Comparison of ENCODE assay signal across 18 cellular contexts in the genomic region with DNA sequence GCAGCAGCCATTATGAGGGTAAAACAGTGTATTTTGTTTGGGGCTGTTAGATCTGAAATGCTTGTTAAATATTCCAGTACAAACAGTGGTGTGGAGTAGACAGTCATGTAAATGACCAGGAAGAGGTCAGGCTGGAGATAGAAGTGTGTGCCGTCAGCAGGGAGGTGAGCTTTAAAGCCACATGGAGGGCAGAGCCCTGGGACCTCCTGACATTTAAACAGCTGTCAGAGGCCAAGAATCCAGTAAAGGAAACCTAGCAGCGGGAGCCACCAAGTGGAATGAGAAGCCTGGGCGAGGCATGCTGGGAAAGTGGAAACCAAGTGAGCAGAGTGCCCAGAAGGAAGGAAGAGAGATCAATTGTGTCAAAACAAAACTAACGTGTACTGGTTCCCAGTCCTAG. TPM values are rescaled to one million over a fixed set of nuclear protein-coding genes. Genes with fewer than 3 reads are reported as not detected.
DNase-seq lines count a peak whose midpoint lies in the region; ATAC-seq, FAIRE-seq and TF ChIP-seq lines count a peak whose summit lies in the region.
"Had no signal": no experiment of that assay in that cellular context is flagged by ENCODE, and none has a peak within 500 bp of the region (broad histone marks: within the 10 kb centered on the region; RNA-seq: fewer than 3 reads in every experiment).

No MANE protein-coding gene starts in this region.

- TF ChIP-seq RAD21 in K562 (CRISPR knock-in tag; conservative IDR thresholded peaks at IDR 0.05 in 1 of 2, IDR thresholded peaks at IDR 0.05 in 1 of 2), result no peak

- no peak overlapping the region for H3K4me3 Mint-ChIP-seq in nephron progenitor cell
- H3K4me3 Mint-ChIP-seq: CD14-positive monocyte; CD8-positive, alpha-beta T cell; IgD-negative memory B cell had no signal

- H3K4me1 Mint-ChIP-seq in nephron progenitor cell, result peaks cover 8% of the 10 kb centered on the region
- H3K4me1 Mint-ChIP-seq: IgD-negative memory B cell had no signal

- no peak for FAIRE-seq in K562 (lab: Jason Lieb, UNC)
- FAIRE-seq: A204.1, D721Med, H54 had no signal

- H3K9me3 ChIP-seq in K562 (replicated peaks; ENCODE audit: control insufficient read depth, insufficient read depth, low read depth, low read length), result no peaks in the 10 kb centered on the region
- H3K9me3 ChIP-seq: BE2C had no signal

- peak; percentile 25; the same call in 1 of the 3 replicates for ATAC-seq in K562
- ATAC-seq: CD8-positive, alpha-beta T cell had no signal

- no peak overlapping the region for H3K4me3 ChIP-seq in K562
- H3K4me3 ChIP-seq: GM23248 had no signal

- intact Hi-C loops in K562 (cut with micrococcal nuclease), result no loop called here

- H3K9ac ChIP-seq in K562 (ENCODE audit: insufficient read depth in 1 of 2, low read depth in 2 of 2, low read length in 2 of 2), result no peak overlapping the region
- H3K9ac ChIP-seq: GM23248 had no signal

- H3K27ac ChIP-seq in C4-2B (peak overlapping the region; percentile 7; the same call in 1 of the 2 replicates), K562 (ENCODE audit: extremely low read depth, low read depth, low read length) (no peak overlapping the region)
- H3K27ac ChIP-seq: GM23248 had no signal

- H3K27me3 Mint-ChIP-seq in nephron progenitor cell (ENCODE audit: low read depth, poor library complexity), result peaks cover 3% of the 10 kb centered on the region
- H3K27me3 Mint-ChIP-seq: IgD-negative memory B cell had no signal

- no peaks in the 10 kb centered on the region; a peak in 1 of 5 replicates for H3K4me1 ChIP-seq in K562 (replicated peaks in 1 of 2; ENCODE audit: control insufficient read depth in 2 of 2, insufficient read depth in 2 of 2, low read length in 2 of 2)
- H3K4me1 ChIP-seq: BE2C had no signal

- TF ChIP-seq POLR2A in K562 (conservative IDR thresholded peaks at IDR 0.05), result no peak

- BruUV-seq in K562 (replicated peaks; lab: Mats Ljungman, UMichigan), result no TSS peak

- peak; percentile 45 for DNase-seq in LHCN-M2 (ENCODE audit: low read depth)
- no peak for DNase-seq in K562 (ENCODE audit: extremely low read depth in 1 of 4, low spot score in 3 of 4)
- no peak for DNase-seq in nephron progenitor cell
- DNase-seq in AML-193 (lab: John Stamatoyannopoulos, UW), result no peak
- DNase-seq in activated CD4-positive, alpha-beta T cell treated with anti-CD3 and anti-CD28 coated beads for 4 hours, result no peak
- no peak for DNase-seq in NCI-H526 treated with DMSO at 0.1 percent for 48 hours (lab: John Stamatoyannopoulos, UW)
- DNase-seq: BE2C; CD8-positive, alpha-beta T cell; COR-L47; DMS53; GF-D8; GM23248 had no signal

- H2AFZ ChIP-seq in K562 (ENCODE audit: low read depth, low read length), result peak overlapping the region; percentile 49
- H2AFZ ChIP-seq: GM23248 had no signal

- no peak for TF ChIP-seq CTCF in C4-2B (conservative IDR thresholded peaks at IDR 0.05)
- no peak for TF ChIP-seq CTCF in K562 (IDR thresholded peaks at IDR 0.05 in 2 of 3, conservative IDR thresholded peaks at IDR 0.05 in 1 of 3; ENCODE audit: insufficient read depth in 2 of 3, low read depth in 1 of 3, low read length in 3 of 3)
- TF ChIP-seq CTCF in nephron progenitor cell (IDR thresholded peaks at IDR 0.05), result no peak

- 16% methylated on average over 4 of the region's 4 CpGs for WGBS in K562 (ENCODE audit: insufficient coverage, low coverage, missing lambda C conversion rate)

- CTCF ChIA-PET in K562 (lab: Yijun Ruan, JAX; ENCODE audit: low intra/inter-chr PET ratio), result no interaction called here

- in situ Hi-C loops in K562 (cut with MboI), result no loop called here

- H3K27ac Mint-ChIP-seq in nephron progenitor cell, result peak overlapping the region; percentile 43
- H3K27ac Mint-ChIP-seq: CD8-positive, alpha-beta T cell had no signal

- H3K79me2 ChIP-seq in K562 (ENCODE audit: control insufficient read depth, insufficient read depth, low read length), result no peaks in the 10 kb centered on the region

- H3K27me3 ChIP-seq in K562 (ENCODE audit: control insufficient read depth in 2 of 2, insufficient read depth in 2 of 2, low read length in 2 of 2), result peaks cover 10 to 15% of the 10 kb centered on the region in 2 experiments; a peak in 4 of 5 replicates

- H3K9me1 ChIP-seq in K562 (ENCODE audit: control insufficient read depth, insufficient read depth, low read length), result no peaks in the 10 kb centered on the region

- no peak for TF ChIP-seq EP300 in K562 (IDR thresholded peaks at IDR 0.05; ENCODE audit: low read length)

- no peaks in the 10 kb centered on the region for H3K36me3 ChIP-seq in K562 (ENCODE audit: control insufficient read depth, insufficient read depth, low read length)
- H3K36me3 ChIP-seq: BE2C had no signal

- no peaks in the 10 kb centered on the region for H3K9me3 Mint-ChIP-seq in nephron progenitor cell
- H3K9me3 Mint-ChIP-seq: CD14-positive monocyte; CD8-positive, alpha-beta T cell; IgD-negative memory B cell had no signal

- H4K20me1 ChIP-seq in K562 (replicated peaks; ENCODE audit: control insufficient read depth, insufficient read depth, low read length), result no peaks in the 10 kb centered on the region

- H3K4me2 ChIP-seq in K562 (ENCODE audit: insufficient read depth, low read length), result no peak overlapping the region; the same call in 1 of the 2 replicates

- H3K36me3 Mint-ChIP-seq in nephron progenitor cell (ENCODE audit: low read depth), result no peaks in the 10 kb centered on the region
- H3K36me3 Mint-ChIP-seq: CD14-positive monocyte, IgD-negative memory B cell had no signal

- POLR2A ChIA-PET in K562 (lab: Yijun Ruan, JAX), result interaction anchor here (0.6 kb wide), 1 partner anchor 590 kb away, joined by 3 read pairs; no protein-coding TSS in a partner anchor

TF ChIP-seq in K562, 482 proteins besides CTCF, POLR2A, EP300 and RAD21:
- TF ChIP-seq ZNF282 (CRISPR knock-in tag; IDR thresholded peaks at IDR 0.05), result no peak
- TF ChIP-seq ZNF589 (CRISPR knock-in tag; IDR thresholded peaks at IDR 0.05; ENCODE audit: low read depth), result 0 out of 2 replicates have a peak, but pooled peaks have one; percentile 53

RNA-seq across cellular contexts. Expression of gene C17orf67, which starts 26.8 kb away (rescaled TPM):
- total RNA-seq in LHCN-M2 (2014; rRNA removed) (0.06 and 0.69 TPM in 2 replicates), K562 (2014; rRNA removed) (0.59 and 1.1 TPM in 2 replicates), K562 (2014; rRNA removed; fragmentation: Illumina TruSeq; extraction: Trizol) (0.62 and 0.64 TPM in 2 replicates), K562 (2015; rRNA removed; fragmentation: Illumina TruSeq; extraction: Trizol) (0.75 and 0.98 TPM in 2 replicates), K562 (2021) (1.6 and 1.7 TPM in 2 replicates)
- 1.1 TPM for polyA plus RNA-seq in LHCN-M2 (2012)
- total RNA-seq in K562 (2011; cell fraction: chromatin; rRNA removed; ENCODE audit: low replicate concordance), result 0.37 TPM in 1 of 2 replicates, not detected in the other
- 0.79 and 0.83 TPM in 2 replicates for total RNA-seq in K562 (2011; cell fraction: nucleolus; rRNA removed)
- 0.59 and 0.69 TPM in 2 replicates for total RNA-seq in K562 (2011; cell fraction: nucleoplasm; rRNA removed)
- polyA plus RNA-seq in K562 (2011; rRNA removed) (0.22 and 0.38 TPM in 2 replicates), K562 (2014; fragmentation: Illumina TruSeq; extraction: Trizol) (0.24 and 0.27 TPM in 2 replicates), K562 (2014; fragmentation: Nextera tagmentation; extraction: Ambion mirVana) (under 1 TPM; 0.07 to 0.08 TPM), K562 (2014; rRNA removed) (0.42 and 0.74 TPM in 2 replicates)
- polyA plus RNA-seq in K562 (2011; cell fraction: cytosol; rRNA removed), result 0.13 and 0.48 TPM in 2 replicates
- polyA plus RNA-seq in K562 (2011; cell fraction: nucleus; rRNA removed), result 0.52 and 0.94 TPM in 2 replicates
- 0.51 and 0.59 TPM in 2 replicates for polyA plus RNA-seq in K562 (2012)
- not detected in 2 replicates for polyA minus RNA-seq in K562 (2011; rRNA and poly(A)+ RNA removed)
- polyA minus RNA-seq in K562 (2011; cell fraction: cytosol; rRNA and poly(A)+ RNA removed), result 0.38 TPM in 1 of 2 replicates, not detected in the other
- 0.11 and 0.27 TPM in 2 replicates for polyA minus RNA-seq in K562 (2011; cell fraction: nucleus; rRNA and poly(A)+ RNA removed)

RNA-seq across cellular contexts. Expression of gene DGKE, which starts 27.0 kb away (rescaled TPM):
- total RNA-seq in LHCN-M2 (2014; rRNA removed) (2.6 and 3.2 TPM in 2 replicates), K562 (2014; rRNA removed) (4.2 and 5.9 TPM in 2 replicates), K562 (2014; rRNA removed; fragmentation: Illumina TruSeq; extraction: Trizol) (7.5 and 9.1 TPM in 2 replicates), K562 (2015; rRNA removed; fragmentation: Illumina TruSeq; extraction: Trizol) (7.5 and 7.8 TPM in 2 replicates), K562 (2021) (9.5 and 9.9 TPM in 2 replicates)
- polyA plus RNA-seq in LHCN-M2 (2012), result 1.00 TPM
- 19.7 and 38.1 TPM in 2 replicates for total RNA-seq in K562 (2011; cell fraction: chromatin; rRNA removed; ENCODE audit: low replicate concordance)
- total RNA-seq in K562 (2011; cell fraction: nucleolus; rRNA removed), result 10.0 and 11.2 TPM in 2 replicates
- total RNA-seq in K562 (2011; cell fraction: nucleoplasm; rRNA removed), result 21.6 and 45.1 TPM in 2 replicates
- polyA plus RNA-seq in K562 (2011; rRNA removed) (5.4 and 7.2 TPM in 2 replicates), K562 (2014; fragmentation: Illumina TruSeq; extraction: Trizol) (5.3 and 8.4 TPM in 2 replicates), K562 (2014; fragmentation: Nextera tagmentation; extraction: Ambion mirVana) (1 to 10 TPM; 1.3 to 2.0 TPM), K562 (2014; rRNA removed) (4.3 and 5.1 TPM in 2 replicates)
- polyA plus RNA-seq in K562 (2011; cell fraction: cytosol; rRNA removed), result 1.8 and 2.1 TPM in 2 replicates
- 14.5 and 17.3 TPM in 2 replicates for polyA plus RNA-seq in K562 (2011; cell fraction: nucleus; rRNA removed)
- 2.7 and 3.9 TPM in 2 replicates for polyA plus RNA-seq in K562 (2012)
- polyA minus RNA-seq in K562 (2011; rRNA and poly(A)+ RNA removed), result 5.8 and 9.0 TPM in 2 replicates
- 2.6 and 3.3 TPM in 2 replicates for polyA minus RNA-seq in K562 (2011; cell fraction: cytosol; rRNA and poly(A)+ RNA removed)
- 12.9 and 23.0 TPM in 2 replicates for polyA minus RNA-seq in K562 (2011; cell fraction: nucleus; rRNA and poly(A)+ RNA removed)
